Comparison of ENCODE assay signal across 8 cellular contexts in the genomic region with DNA sequence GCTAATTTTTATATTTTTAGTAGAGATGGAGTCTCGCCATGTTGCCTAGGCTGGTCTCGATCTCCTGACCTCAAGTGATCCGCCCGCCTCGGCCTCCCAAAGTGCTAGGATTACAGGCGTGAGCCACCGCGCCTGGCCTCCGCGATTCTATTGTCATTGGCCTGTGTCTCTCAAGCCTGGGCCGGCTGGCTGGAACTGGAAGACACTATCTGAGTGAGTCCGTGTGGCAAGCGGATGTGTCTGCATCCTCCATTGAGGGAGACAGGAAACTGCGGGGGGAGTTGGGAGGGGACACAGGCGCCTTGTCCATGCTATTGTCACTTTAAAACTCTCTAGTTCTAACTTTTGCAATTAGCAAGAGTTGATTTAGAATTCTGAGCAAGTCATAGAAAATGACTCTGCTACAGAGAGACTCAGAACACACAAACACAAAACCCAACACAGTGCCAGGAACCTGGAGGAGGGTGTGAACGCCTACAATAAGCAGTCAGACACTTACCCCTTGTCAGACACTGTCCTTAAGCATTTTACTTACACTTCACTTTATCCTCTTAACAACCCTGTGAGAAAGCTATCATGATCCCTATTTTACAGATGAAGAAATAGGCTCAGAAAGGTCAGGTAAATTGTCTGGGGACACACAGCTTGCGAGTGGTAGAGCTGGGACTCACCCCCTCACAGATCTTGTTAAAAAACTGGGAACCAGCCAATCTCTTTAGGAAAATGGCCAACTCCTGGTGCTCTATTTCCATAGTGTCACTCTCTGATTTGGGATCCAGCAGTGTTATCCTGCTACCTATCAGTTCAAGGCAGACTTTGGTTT. TPM values are rescaled to one million over a fixed set of nuclear protein-coding genes. Genes with fewer than 3 reads are reported as not detected.
DNase-seq lines count a peak whose midpoint lies in the region; ATAC-seq and TF ChIP-seq lines count a peak whose summit lies in the region.

No MANE protein-coding gene starts in this region.

- peaks cover 4% of the 10 kb centered on the region for H3K4me1 ChIP-seq in psoas muscle

- H3K4me3 ChIP-seq in psoas muscle (no peak overlapping the region), brain microvascular endothelial cell (ENCODE audit: low read depth, low read length) (no peak overlapping the region)

- peak overlapping the region; percentile 5 for H3K4me3 Mint-ChIP-seq in activated B cell treated with CpG ODN at 0.5 μM for 24 hours

- no peaks in the 10 kb centered on the region for H3K27me3 Mint-ChIP-seq in activated B cell treated with CpG ODN at 0.5 μM for 24 hours

- CTCF ChIA-PET in activated B cell treated with CpG ODN at 0.5 μM for 24 hours (lab: Charles Lee): interaction anchor here (0.7 to 4.1 kb wide), 6 partner anchors 47 to 529 kb away, joined by 3 to 41 read pairs (median 4); no protein-coding TSS in a partner anchor

- intact Hi-C loops in activated B cell treated with CpG ODN at 0.5 μM for 24 hours (cut with micrococcal nuclease) (loop anchor here (2.0 to 5.0 kb wide), 3 partner anchors 35 to 230 kb away; no protein-coding TSS in a partner anchor), psoas muscle (cut with DNase I) (loop anchor here (2.0 to 5.0 kb wide), 3 partner anchors 93 to 225 kb away; no protein-coding TSS in a partner anchor)

- H3K36me3 ChIP-seq in psoas muscle (ENCODE audit: insufficient read depth in 1 of 2, low read depth in 1 of 2) (peaks cover 0 to 91% of the 10 kb centered on the region in 2 donors), brain microvascular endothelial cell (replicated peaks) (peaks cover 51% of the 10 kb centered on the region)

- DNase-seq in CD1c-positive myeloid dendritic cell (ENCODE audit: extremely low spot score) (peak; percentile 42), activated B cell treated with CpG ODN at 0.5 μM for 24 hours (no peak), psoas muscle (peak; percentile 52 to 72), putamen (ENCODE audit: low spot score) (no peak), SHP77 (lab: John Stamatoyannopoulos, UW) (no peak), brain microvascular endothelial cell (no peak)

- no peak for ATAC-seq in activated B cell treated with CpG ODN at 0.5 μM for 24 hours (ENCODE audit: low read depth)
- ATAC-seq in esophagus mucosa: peak; percentile 42
- ATAC-seq in psoas muscle: peak in 3 of 4 donors; percentile 46 to 57 (median 52)
- no peak for ATAC-seq in GM21825 (IDR thresholded peaks at IDR 0.05; ENCODE audit: unreplicated experiment)

- 67 to 80% (median 68%) methylated on average over 17 of the region's 17 CpGs for WGBS in psoas muscle, 3 donors

- H3K4me1 Mint-ChIP-seq in activated B cell treated with CpG ODN at 0.5 μM for 24 hours: peaks cover 21% of the 10 kb centered on the region

- TF ChIP-seq CTCF in activated B cell treated with CpG ODN at 0.5 μM for 24 hours (IDR thresholded peaks at IDR 0.05) (no peak), psoas muscle (IDR thresholded peaks at IDR 0.05) (no peak), brain microvascular endothelial cell (IDR thresholded peaks at IDR 0.05; ENCODE audit: low read depth, low read length, missing control alignments) (no peak)

- H3K27me3 ChIP-seq in psoas muscle (ENCODE audit: insufficient read depth in 3 of 3, low read length in 2 of 3): no peaks in the 10 kb centered on the region
- H3K27me3 ChIP-seq in brain microvascular endothelial cell (replicated peaks): no peaks in the 10 kb centered on the region

- H3K27ac Mint-ChIP-seq in activated B cell treated with CpG ODN at 0.5 μM for 24 hours: no peak overlapping the region

- no peaks in the 10 kb centered on the region for H3K9me3 Mint-ChIP-seq in activated B cell treated with CpG ODN at 0.5 μM for 24 hours

- H3K27ac ChIP-seq in psoas muscle: peak overlapping the region; percentile 41
- H3K27ac ChIP-seq in brain microvascular endothelial cell: no peak overlapping the region

- peaks cover 86% of the 10 kb centered on the region for H3K36me3 Mint-ChIP-seq in activated B cell treated with CpG ODN at 0.5 μM for 24 hours (ENCODE audit: low read depth)

- POLR2A ChIA-PET in activated B cell treated with CpG ODN at 0.5 μM for 24 hours (lab: Charles Lee): interaction anchor here (1.0 kb wide), 1 partner anchor 37 kb away, joined by 18 read pairs; no protein-coding TSS in a partner anchor

- in situ Hi-C loops in brain microvascular endothelial cell (cut with HindIII; ENCODE audit: low pct_ligation_motif_present, low sequenced_read_pairs): no loop called here

- H3K9me3 ChIP-seq in psoas muscle: no peaks in the 10 kb centered on the region

RNA-seq across cellular contexts. Expression of a gene that starts 38.7 kb away (rescaled TPM):
- total RNA-seq in activated B cell treated with CpG ODN at 0.5 μM for 24 hours (199 and 218 TPM in 2 replicates), esophagus mucosa (58.9 TPM), psoas muscle (10 to 100 TPM; 56.7 to 89.2 (median 83.3) TPM)
- polyA plus RNA-seq in psoas muscle: 10 to 100 TPM; 79.4 to 98.2 (median 89.6) TPM

Comparison
In these comparisons a context has a peak if more than half of its experiments do, and no peak if none do; other contexts are left out.
1. DNase-seq: peak in CD1c-positive myeloid dendritic cell (single experiment) and psoas muscle (2 of 2); none in activated B cell treated with CpG ODN at 0.5 μM for 24 hours (single experiment), putamen (single experiment), SHP77 (0 of 2) and brain microvascular endothelial cell (single experiment).
2. ATAC-seq: peak in esophagus mucosa (single experiment) and psoas muscle (3 of 4); none in activated B cell treated with CpG ODN at 0.5 μM for 24 hours (single experiment) and GM21825 (single experiment).